In genomic region chr19:30664358-30665058, GRCh38 we compare ENCODE assay signal across 11 cellular contexts.
DNase-seq lines count a peak whose midpoint lies in the region; ATAC-seq, FAIRE-seq and TF ChIP-seq lines count a peak whose summit lies in the region.
"Had no signal": no experiment of that assay in that cellular context is flagged by ENCODE, and none has a peak within 500 bp of the region (broad histone marks: within the 10 kb centered on the region; RNA-seq: fewer than 3 reads in every experiment).

No MANE protein-coding gene starts in this region.

- ATAC-seq in activated T-cell treated with anti-CD3 and anti-CD28 coated beads, Interleukin-2, amount 50 U/mL, for 4 hours: no peak
- ATAC-seq in HG03159 (IDR thresholded peaks at IDR 0.05; ENCODE audit: unreplicated experiment): no peak
- ATAC-seq: stimulated activated naive B cell treated with anti-CD40 and anti-IgM and Interleukin-4, amounts not matched to agents 10 μg/mL and 1 μg/mL and 100 μg/mL, for 72 hours had no signal

- H3K4me1 Mint-ChIP-seq in endothelial cell (ENCODE audit: unreplicated experiment): peaks cover 18% of the 10 kb centered on the region
- H3K4me1 Mint-ChIP-seq in activated T-cell treated with anti-CD3 and anti-CD28 coated beads, Interleukin-2, amount 50 U/mL, for 4 hours (ENCODE audit: low read depth): no peaks in the 10 kb centered on the region
- H3K4me1 Mint-ChIP-seq: memory B cell; stimulated activated naive B cell treated with anti-CD40 and anti-IgM and Interleukin-4, amounts not matched to agents 10 μg/mL and 1 μg/mL and 100 μg/mL, for 72 hours had no signal

- no peaks in the 10 kb centered on the region for H3K36me3 Mint-ChIP-seq in endothelial cell (ENCODE audit: low read depth, unreplicated experiment)
- H3K36me3 Mint-ChIP-seq in activated T-cell treated with anti-CD3 and anti-CD28 coated beads, Interleukin-2, amount 50 U/mL, for 4 hours (ENCODE audit: insufficient read depth): no peaks in the 10 kb centered on the region
- H3K36me3 Mint-ChIP-seq: memory B cell; stimulated activated naive B cell treated with anti-CD40 and anti-IgM and Interleukin-4, amounts not matched to agents 10 μg/mL and 1 μg/mL and 100 μg/mL, for 72 hours had no signal

- H3K27me3 Mint-ChIP-seq in endothelial cell (ENCODE audit: unreplicated experiment): no peaks in the 10 kb centered on the region
- peaks cover 34% of the 10 kb centered on the region for H3K27me3 Mint-ChIP-seq in activated T-cell treated with anti-CD3 and anti-CD28 coated beads, Interleukin-2, amount 50 U/mL, for 4 hours (ENCODE audit: low read depth)

- no peaks in the 10 kb centered on the region for H3K9me3 Mint-ChIP-seq in endothelial cell (ENCODE audit: unreplicated experiment)
- no peaks in the 10 kb centered on the region for H3K9me3 Mint-ChIP-seq in activated T-cell treated with anti-CD3 and anti-CD28 coated beads, Interleukin-2, amount 50 U/mL, for 4 hours
- H3K9me3 Mint-ChIP-seq: memory B cell; stimulated activated naive B cell treated with anti-CD40 and anti-IgM and Interleukin-4, amounts not matched to agents 10 μg/mL and 1 μg/mL and 100 μg/mL, for 72 hours had no signal

- H3K4me1 ChIP-seq in muscle layer of colon (ENCODE audit: insufficient read depth, low read length): peaks cover 1% of the 10 kb centered on the region

- no peak for FAIRE-seq in frontal cortex (lab: Jason Lieb, UNC)

- peak overlapping the region; percentile 31 for H3K27ac ChIP-seq in muscle layer of colon (ENCODE audit: low read depth, low read length)

- H3K27me3 ChIP-seq in muscle layer of colon (ENCODE audit: control insufficient read depth in 1 of 2, insufficient read depth in 2 of 2, low read length in 2 of 2): peaks cover 7 to 19% of the 10 kb centered on the region in 2 donors

- no peaks in the 10 kb centered on the region for H3K9me3 ChIP-seq in muscle layer of colon (ENCODE audit: low read length)

- H3K4me3 ChIP-seq in muscle layer of colon (ENCODE audit: low read depth in 1 of 2, low read length in 2 of 2): no peak overlapping the region

- H3K4me3 Mint-ChIP-seq in endothelial cell (ENCODE audit: unreplicated experiment): no peak overlapping the region
- no peak overlapping the region for H3K4me3 Mint-ChIP-seq in activated T-cell treated with anti-CD3 and anti-CD28 coated beads, Interleukin-2, amount 50 U/mL, for 4 hours
- H3K4me3 Mint-ChIP-seq: memory B cell; stimulated activated naive B cell treated with anti-CD40 and anti-IgM and Interleukin-4, amounts not matched to agents 10 μg/mL and 1 μg/mL and 100 μg/mL, for 72 hours had no signal

- DNase-seq in D341Med (ENCODE audit: low spot score) (peak; percentile 57), NCI-H526 treated with DMSO at 0.1 percent for 48 hours (lab: John Stamatoyannopoulos, UW) (peak; percentile 35), endothelial cell (ENCODE audit: low spot score) (no peak), frontal cortex (ENCODE audit: low spot score in 2 of 2) (no peak)
- DNase-seq in activated T-cell treated with anti-CD3 and anti-CD28 coated beads, Interleukin-2, amount 50 U/mL, for 4 hours: no peak
- DNase-seq in activated CD4-positive, CD25-positive, alpha-beta regulatory T cell treated with anti-CD3 and anti-CD28 coated beads, Interleukin-2, amount 50 U/mL, for 72 hours: no peak
- DNase-seq: activated CD8-positive, alpha-beta memory T cell treated with anti-CD3 and anti-CD28 coated beads, Interleukin-2, amount 50 U/mL, for 48 hours; stimulated activated naive B cell treated with anti-CD40 and anti-IgM and Interleukin-4, amounts not matched to agents 10 μg/mL and 1 μg/mL and 100 μg/mL, for 72 hours had no signal

- peak; percentile 56 for TF ChIP-seq CTCF in endothelial cell (IDR thresholded peaks at IDR 0.05; ENCODE audit: unreplicated experiment)

- H3K27ac Mint-ChIP-seq in endothelial cell (ENCODE audit: unreplicated experiment): no peak overlapping the region
- H3K27ac Mint-ChIP-seq: memory B cell; stimulated activated naive B cell treated with anti-CD40 and anti-IgM and Interleukin-4, amounts not matched to agents 10 μg/mL and 1 μg/mL and 100 μg/mL, for 72 hours had no signal

- no peaks in the 10 kb centered on the region for H3K36me3 ChIP-seq in muscle layer of colon (ENCODE audit: insufficient read depth, low read length)

- no peak overlapping the region for H3K9ac ChIP-seq in muscle layer of colon (ENCODE audit: low read length)

Comparison
In these comparisons a context has a peak if more than half of its experiments do, and no peak if none do; other contexts are left out.
1. DNase-seq: peak in D341Med (single experiment) and NCI-H526 treated with DMSO at 0.1 percent for 48 hours (single experiment); none in endothelial cell (single experiment), activated T-cell treated with anti-CD3 and anti-CD28 coated beads, Interleukin-2, amount 50 U/mL, for 4 hours (single experiment), activated CD4-positive, CD25-positive, alpha-beta regulatory T cell treated with anti-CD3 and anti-CD28 coated beads, Interleukin-2, amount 50 U/mL, for 72 hours (single experiment) and frontal cortex (0 of 2).